Comparison of ENCODE assay signal across 9 cellular contexts in the genomic region with DNA sequence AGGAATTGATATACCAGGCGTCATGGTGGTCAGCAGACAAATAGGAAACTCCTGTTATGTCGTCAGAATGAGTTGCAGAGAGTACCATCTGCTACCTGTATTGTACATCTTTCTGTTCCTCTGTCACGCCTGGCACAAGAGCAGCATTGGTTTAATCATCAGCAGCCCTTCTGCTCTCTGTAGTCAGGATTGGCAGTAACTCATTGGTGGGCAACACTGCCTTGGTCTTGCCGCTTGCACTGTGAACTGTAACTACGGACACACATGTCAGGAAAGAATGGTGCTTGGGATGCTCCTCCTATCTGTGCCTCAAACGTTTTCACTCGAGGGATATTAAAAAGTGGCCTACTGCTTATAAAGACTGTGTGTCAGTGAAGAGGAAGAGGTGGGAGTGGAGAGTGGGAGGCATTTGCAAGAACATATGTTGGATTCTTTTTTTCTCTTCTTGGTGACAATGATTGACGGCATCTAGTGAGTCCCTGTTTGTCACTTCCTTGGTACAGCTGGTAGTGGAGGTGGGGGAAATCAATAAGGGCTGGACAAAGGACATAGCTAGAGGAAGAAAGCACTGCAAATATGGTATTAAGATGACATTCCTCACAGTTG.
A peak's percentile ranks its signal among the peaks of the same experiment; 100 is the strongest.
DNase-seq lines count a peak whose midpoint lies in the region; TF ChIP-seq lines count a peak whose summit lies in the region.
"Had no signal": no experiment of that assay in that cellular context is flagged by ENCODE, and none has a peak within 500 bp of the region (broad histone marks: within the 10 kb centered on the region; RNA-seq: fewer than 3 reads in every experiment).

No MANE protein-coding gene starts in this region.

- in situ Hi-C loops in GM13977 (cut with MboI; ENCODE audit: low pct_unique_long_range_greater_than_20kb, low sequenced_read_pairs, unreplicated experiment): loop anchor here (10.0 kb wide), 1 partner anchor 142 kb away; a partner anchor contains a TSS

- peak overlapping the region; percentile 66 for H3K4me3 Mint-ChIP-seq in dendritic cell treated with granulocyte-macrophage colony-stimulating factor and Interleukin-4, amounts not matched to agents 40 ng/mL and 50 ng/mL, for 4 days

- H3K4me1 ChIP-seq in Peyer's patch (peaks cover 0 to 56% (median 8%) of the 10 kb centered on the region in 4 donors), suprapubic skin (peaks cover 33% of the 10 kb centered on the region)

- H3K27me3 Mint-ChIP-seq in dendritic cell treated with granulocyte-macrophage colony-stimulating factor and Interleukin-4, amounts not matched to agents 40 ng/mL and 50 ng/mL, for 4 days: no peaks in the 10 kb centered on the region

- TF ChIP-seq POLR2A in Peyer's patch (IDR thresholded peaks at IDR 0.05) (no peak), suprapubic skin (IDR thresholded peaks at IDR 0.05) (no peak)

- H3K4me3 ChIP-seq in Peyer's patch (no peak overlapping the region), suprapubic skin (no peak overlapping the region)

- H3K9me3 Mint-ChIP-seq in dendritic cell treated with granulocyte-macrophage colony-stimulating factor and Interleukin-4, amounts not matched to agents 40 ng/mL and 50 ng/mL, for 4 days: no peaks in the 10 kb centered on the region

- intact Hi-C loops in dendritic cell treated with granulocyte-macrophage colony-stimulating factor and Interleukin-4, amounts not matched to agents 40 ng/mL and 50 ng/mL, for 4 days (cut with micrococcal nuclease): loop anchor here (1.0 to 2.0 kb wide), 2 partner anchors 34 to 143 kb away; a partner anchor contains a TSS

- DNase-seq in activated naive CD4-positive, alpha-beta T cell treated with Interleukin-2 at 50 U/mL for 16 hours: peak; percentile 45
- no peak for DNase-seq in activated naive CD4-positive, alpha-beta T cell (lab: John Stamatoyannopoulos, UW)
- DNase-seq in Peyer's patch (no peak), suprapubic skin (ENCODE audit: low spot score in 2 of 2) (no peak), KG1 (lab: John Stamatoyannopoulos, UW) (no peak), H4 (ENCODE audit: low spot score) (no peak), GM13977 (ENCODE audit: low spot score) (no peak)
- DNase-seq: hippocampal formation had no signal

- H3K27me3 ChIP-seq in Peyer's patch (no peaks in the 10 kb centered on the region), suprapubic skin (no peaks in the 10 kb centered on the region)

- 66% methylated on average over 8 of the region's 8 CpGs for WGBS in suprapubic skin

- H3K36me3 Mint-ChIP-seq in dendritic cell treated with granulocyte-macrophage colony-stimulating factor and Interleukin-4, amounts not matched to agents 40 ng/mL and 50 ng/mL, for 4 days (ENCODE audit: low read depth): no peaks in the 10 kb centered on the region

- H3K27ac ChIP-seq in Peyer's patch (peak overlapping the region; percentile 62 to 83 (median 66)), suprapubic skin (peak overlapping the region; percentile 80)

- no peaks in the 10 kb centered on the region for H3K36me3 ChIP-seq in Peyer's patch
- no peaks in the 10 kb centered on the region for H3K36me3 ChIP-seq in suprapubic skin

- no peak for TF ChIP-seq EP300 in suprapubic skin (IDR thresholded peaks at IDR 0.05)

- peak overlapping the region; percentile 92 for H3K27ac Mint-ChIP-seq in dendritic cell treated with granulocyte-macrophage colony-stimulating factor and Interleukin-4, amounts not matched to agents 40 ng/mL and 50 ng/mL, for 4 days

- no peaks in the 10 kb centered on the region for H3K9me3 ChIP-seq in Peyer's patch
- no peaks in the 10 kb centered on the region for H3K9me3 ChIP-seq in suprapubic skin

- peaks cover 86% of the 10 kb centered on the region for H3K4me1 Mint-ChIP-seq in dendritic cell treated with granulocyte-macrophage colony-stimulating factor and Interleukin-4, amounts not matched to agents 40 ng/mL and 50 ng/mL, for 4 days (ENCODE audit: low read depth)

- TF ChIP-seq CTCF in Peyer's patch (IDR thresholded peaks at IDR 0.05) (no peak), suprapubic skin (IDR thresholded peaks at IDR 0.05) (no peak), GM13977 (IDR thresholded peaks at IDR 0.05; ENCODE audit: extremely low read depth, insufficient read depth, missing control alignments) (no peak)
